In genomic region chr19:58009666-58010301, GRCh38 we compare ENCODE assay signal across 8 cellular contexts.
A peak's percentile ranks its signal among the peaks of the same experiment; 100 is the strongest.
DNase-seq lines count a peak whose midpoint lies in the region; ATAC-seq and TF ChIP-seq lines count a peak whose summit lies in the region.

No MANE protein-coding gene starts in this region.

- ATAC-seq in GM21737 (IDR thresholded peaks at IDR 0.05; ENCODE audit: unreplicated experiment) (peak; percentile 84), HG02840 (IDR thresholded peaks at IDR 0.05; ENCODE audit: low FRiP score, unreplicated experiment) (no peak)

- H3K9me3 ChIP-seq in muscle layer of duodenum (ENCODE audit: control insufficient read depth in 1 of 2, low read length in 2 of 2) (peaks cover 13 to 72% of the 10 kb centered on the region in 2 donors), stomach smooth muscle (ENCODE audit: control insufficient read depth in 2 of 2, low read length in 2 of 2) (peaks cover 15 to 30% of the 10 kb centered on the region in 2 donors)

- H3K9ac ChIP-seq in stomach smooth muscle (ENCODE audit: low read length in 2 of 2), result peak overlapping the region; percentile 60 to 72

- H3K27ac ChIP-seq in muscle layer of duodenum (ENCODE audit: low read length) (no peak overlapping the region), stomach smooth muscle (ENCODE audit: low read length) (peak overlapping the region; percentile 58)

- H3K4me3 ChIP-seq in fibroblast of mammary gland (ENCODE audit: control insufficient read depth, low read depth, low read length) (peak overlapping the region; percentile 44), muscle layer of duodenum (ENCODE audit: low read depth in 1 of 2, low read length in 2 of 2) (peak overlapping the region; percentile 63 to 65), stomach smooth muscle (ENCODE audit: low read length in 2 of 2) (peak overlapping the region; percentile 58 to 73)

- TF ChIP-seq CTCF in fibroblast of mammary gland (conservative IDR thresholded peaks at IDR 0.05; ENCODE audit: control insufficient read depth, insufficient read depth, low read depth, low read length), result no peak

- H3K4me1 ChIP-seq in muscle layer of duodenum (ENCODE audit: control insufficient read depth in 1 of 2, insufficient read depth in 2 of 2, low read length in 2 of 2) (peaks cover 0 to 6% of the 10 kb centered on the region in 2 donors), stomach smooth muscle (ENCODE audit: control insufficient read depth, insufficient read depth, low read length) (peaks cover 12% of the 10 kb centered on the region)

- DNase-seq in Ammon's horn (ENCODE audit: low spot score) (peak; percentile 94), NCI-H524 (lab: John Stamatoyannopoulos, UW) (peak; percentile 90 to 93), activated T-helper 1 cell treated with Interleukin-2 at 50 U/mL for 16 hours (ENCODE audit: low read depth) (peak; percentile 19), fibroblast of mammary gland (ENCODE audit: low read depth) (peak; percentile 79)

- H3K36me3 ChIP-seq in muscle layer of duodenum (ENCODE audit: control insufficient read depth in 1 of 2, insufficient read depth in 2 of 2, low read length in 2 of 2) (peaks cover 10 to 28% of the 10 kb centered on the region in 2 donors), stomach smooth muscle (ENCODE audit: control insufficient read depth in 2 of 2, insufficient read depth in 2 of 2, low read length in 2 of 2) (peaks cover 16 to 23% of the 10 kb centered on the region in 2 donors)

- H3K27me3 ChIP-seq in muscle layer of duodenum (ENCODE audit: low read depth, low read length), result no peaks in the 10 kb centered on the region
- no peaks in the 10 kb centered on the region for H3K27me3 ChIP-seq in stomach smooth muscle (ENCODE audit: control insufficient read depth in 1 of 2, insufficient read depth in 2 of 2, low read length in 2 of 2)

Comparison
In these comparisons a context has a peak if more than half of its experiments do, and no peak if none do; other contexts are left out.
1. DNase-seq: peak in every context shown above with its lines; median percentile 94 in Ammon's horn; 92 in NCI-H524; 79 in fibroblast of mammary gland; 19 in activated T-helper 1 cell treated with Interleukin-2 at 50 U/mL for 16 hours.